In the genomic region with DNA sequence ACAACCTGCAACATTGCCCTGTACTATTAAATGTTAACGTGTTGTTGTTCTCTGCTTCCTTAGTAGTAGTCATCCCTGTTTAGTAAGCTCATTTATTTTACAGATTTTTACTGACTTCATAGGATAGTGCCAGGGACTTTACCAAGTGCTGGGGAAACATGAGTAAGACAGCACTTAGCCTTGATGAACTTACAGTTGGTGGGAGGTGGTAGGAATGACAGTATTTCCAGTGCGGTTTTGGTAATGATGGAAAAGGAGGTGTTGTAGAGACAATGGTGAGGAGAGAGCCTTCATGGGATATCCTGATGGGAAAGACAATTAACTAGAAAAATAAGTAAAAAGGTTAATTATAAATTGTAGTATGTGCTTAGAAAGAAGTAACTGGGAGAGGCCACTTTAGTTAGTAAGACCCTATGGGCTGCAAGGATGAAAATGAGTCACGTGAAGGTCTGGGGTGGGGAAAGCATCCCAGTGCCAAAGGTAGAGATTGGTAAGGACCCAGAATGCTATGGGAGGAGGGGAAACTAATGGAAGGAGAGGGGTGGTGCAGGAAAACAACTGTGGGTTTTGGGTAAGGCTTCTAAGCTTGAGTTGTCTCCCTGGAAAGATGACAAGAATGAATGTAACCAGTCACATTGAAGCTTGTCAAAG, we compare ENCODE assay signal across 8 cellular contexts. TPM values are rescaled to one million over a fixed set of nuclear protein-coding genes. Genes with fewer than 3 reads are reported as not detected.
DNase-seq lines count a peak whose midpoint lies in the region; ATAC-seq and TF ChIP-seq lines count a peak whose summit lies in the region.

No MANE protein-coding gene starts in this region.

- DNase-seq in AG10803 (ENCODE audit: low read depth) (peak; percentile 29), HCT116 (ENCODE audit: low read depth, low spot score) (no peak), mammary epithelial cell (peak; percentile 74), activated gamma-delta T cell (lab: John Stamatoyannopoulos, UW) (no peak), Ammon's horn (ENCODE audit: low spot score) (no peak), GM20000 (ENCODE audit: low spot score) (no peak)

- H3K36me3 ChIP-seq in HCT116 (ENCODE audit: control insufficient read depth in 1 of 2, insufficient read depth in 2 of 2, low read length in 2 of 2) (no peaks in the 10 kb centered on the region; a peak in 1 of 4 replicates), mammary epithelial cell (ENCODE audit: insufficient read depth, low read length) (no peaks in the 10 kb centered on the region), muscle layer of colon (ENCODE audit: insufficient read depth, low read length) (no peaks in the 10 kb centered on the region)

- H3K79me2 ChIP-seq in HCT116 (ENCODE audit: insufficient read depth, low read length) = peaks cover 65% of the 10 kb centered on the region
- peaks cover 66% of the 10 kb centered on the region for H3K79me2 ChIP-seq in mammary epithelial cell (ENCODE audit: insufficient read depth, low read length)

- in situ Hi-C loops in mammary epithelial cell (cut with MboI; ENCODE audit: low sequenced_read_pairs in 2 of 2) = no loop called here

- POLR2A ChIA-PET in HCT116 (lab: Charles Lee) = no interaction called here

- H3K4me2 ChIP-seq in HCT116 (ENCODE audit: low read length) = peak overlapping the region; percentile 94
- peak overlapping the region; percentile 89 for H3K4me2 ChIP-seq in mammary epithelial cell (ENCODE audit: insufficient read depth, low read depth, low read length)

- WGBS in mammary epithelial cell (ENCODE audit: low coverage, missing lambda C conversion rate) = 0% methylated on average over 3 of the region's 3 CpGs

- TF ChIP-seq RAD21 in HCT116 (IDR thresholded peaks at IDR 0.05; ENCODE audit: low read depth) = no peak

- dilution Hi-C loops in mammary epithelial cell (cut with HindIII; ENCODE audit: low sequenced_read_pairs) = no loop called here

- H3K4me3 ChIP-seq in AG10803 (ENCODE audit: low read length) = peak overlapping the region; percentile 94
- H3K4me3 ChIP-seq in HCT116 (replicated peaks in 1 of 2; ENCODE audit: low read depth in 1 of 2, low read length in 2 of 2) = peak overlapping the region; percentile 91 to 97
- H3K4me3 ChIP-seq in mammary epithelial cell (replicated peaks in 1 of 3; ENCODE audit: insufficient read depth in 1 of 3, low read depth in 2 of 3, low read length in 3 of 3) = peak overlapping the region; percentile 65 to 88 (median 78)
- peak overlapping the region; percentile 94 to 97 for H3K4me3 ChIP-seq in muscle layer of colon (ENCODE audit: low read depth in 1 of 2, low read length in 2 of 2)

- H3K27ac ChIP-seq in HCT116 (ENCODE audit: low read depth, low read length) = no peak overlapping the region
- peak overlapping the region; percentile 97 for H3K27ac ChIP-seq in mammary epithelial cell (ENCODE audit: insufficient read depth, low read depth, low read length)
- H3K27ac ChIP-seq in muscle layer of colon (ENCODE audit: low read depth, low read length) = no peak overlapping the region

- no peaks in the 10 kb centered on the region for H3K9me3 ChIP-seq in HCT116 (ENCODE audit: control insufficient read depth in 1 of 2, insufficient read depth in 1 of 2, low read depth in 1 of 2, low read length in 2 of 2)
- H3K9me3 ChIP-seq in mammary epithelial cell (replicated peaks; ENCODE audit: insufficient read depth, low read length) = no peaks in the 10 kb centered on the region
- H3K9me3 ChIP-seq in muscle layer of colon (ENCODE audit: low read length) = no peaks in the 10 kb centered on the region

- no peak for TF ChIP-seq POLR2A in HCT116 (IDR thresholded peaks at IDR 0.05; ENCODE audit: borderline replicate concordance, extremely low read depth, insufficient read depth, insufficient read length)

- H3K9me2 ChIP-seq in HCT116 (ENCODE audit: insufficient read depth) = no peaks in the 10 kb centered on the region

- H3K9ac ChIP-seq in HCT116 (ENCODE audit: low read length) = peak overlapping the region; percentile 94
- H3K9ac ChIP-seq in mammary epithelial cell (ENCODE audit: insufficient read depth, low read length) = peak overlapping the region; percentile 97
- peak overlapping the region; percentile 86 for H3K9ac ChIP-seq in muscle layer of colon (ENCODE audit: low read length)

- BruUV-seq in HCT116 (replicated peaks; lab: Mats Ljungman, UMichigan) = no TSS peak
- no TSS peak for BruUV-seq in mammary epithelial cell (replicated peaks; lab: Mats Ljungman, UMichigan)

- H4K20me1 ChIP-seq in HCT116 (ENCODE audit: insufficient read depth) (peaks cover 24% of the 10 kb centered on the region; the same call in 1 of the 2 replicates), mammary epithelial cell (ENCODE audit: insufficient read depth, low read length) (peaks cover 12% of the 10 kb centered on the region)

- RAD21 ChIA-PET in HCT116 (lab: Charles Lee; ENCODE audit: low non-redundant PET in 1 of 2, low total read pairs in 2 of 2, uncharacterized antibody in 2 of 2, unreplicated experiment in 2 of 2) = no interaction called here

- TF ChIP-seq CTCF in AG10803 (conservative IDR thresholded peaks at IDR 0.05; ENCODE audit: low read length) (no peak), HCT116 (IDR thresholded peaks at IDR 0.05 in 2 of 3, conservative IDR thresholded peaks at IDR 0.05 in 1 of 3; ENCODE audit: borderline replicate concordance in 1 of 3, insufficient read depth in 1 of 3, low read depth in 2 of 3, low read length in 2 of 3) (no peak), mammary epithelial cell (conservative IDR thresholded peaks at IDR 0.05 in 1 of 2, IDR thresholded peaks at IDR 0.05 in 1 of 2; ENCODE audit: extremely low read depth in 1 of 2, insufficient read depth in 1 of 2, low read depth in 1 of 2, low read length in 2 of 2) (no peak), GM20000 (IDR thresholded peaks at IDR 0.05; ENCODE audit: extremely low read depth, missing control alignments) (no peak)

- H2AFZ ChIP-seq in HCT116 (ENCODE audit: low read depth, low read length, poor library complexity, severe bottlenecking) = no peak overlapping the region
- H2AFZ ChIP-seq in mammary epithelial cell (ENCODE audit: low read depth, low read length) = no peak overlapping the region

- ATAC-seq in HCT116 (no peak), GM21447 (IDR thresholded peaks at IDR 0.05; ENCODE audit: unreplicated experiment) (no peak)

- H3K4me1 ChIP-seq in HCT116 (ENCODE audit: control insufficient read depth in 1 of 2, insufficient read depth in 2 of 2, low read length in 2 of 2) (peaks cover 6 to 13% of the 10 kb centered on the region in 2 experiments), mammary epithelial cell (ENCODE audit: insufficient read depth, low read length) (peaks cover 13% of the 10 kb centered on the region), muscle layer of colon (ENCODE audit: insufficient read depth, low read length) (peaks cover 33% of the 10 kb centered on the region)

- intact Hi-C loops in HCT116 (cut with micrococcal nuclease) = no loop called here
- intact Hi-C loops in mammary epithelial cell (cut with micrococcal nuclease) = loop anchor here (1.0 kb wide), 1 partner anchor 95 kb away; a partner anchor contains a TSS

- CTCF ChIA-PET in HCT116 (lab: Charles Lee) = interaction anchor here (1.7 kb wide), 1 partner anchor 9 kb away, joined by 4 read pairs; no protein-coding TSS in a partner anchor
- CTCF ChIA-PET in mammary epithelial cell (lab: Charles Lee; ENCODE audit: low non-redundant PET) = interaction anchor here (0.5 kb wide), 1 partner anchor 19 kb away, joined by 5 read pairs; no protein-coding TSS in a partner anchor

- H3K27me3 ChIP-seq in HCT116 (ENCODE audit: insufficient read depth, low read length) = no peaks in the 10 kb centered on the region
- H3K27me3 ChIP-seq in mammary epithelial cell (ENCODE audit: insufficient read depth, low read length) = no peaks in the 10 kb centered on the region
- no peaks in the 10 kb centered on the region for H3K27me3 ChIP-seq in muscle layer of colon (ENCODE audit: control insufficient read depth in 1 of 2, insufficient read depth in 2 of 2, low read length in 2 of 2)

TF ChIP-seq in HCT116, 20 proteins besides CTCF, POLR2A, EP300 and RAD21:
- no peak for TF ChIP-seq JUND (IDR thresholded peaks at IDR 0.05)
- TF ChIP-seq POLR2AphosphoS5 (IDR thresholded peaks at IDR 0.05; ENCODE audit: low read depth, low read length) = no peak
- TF ChIP-seq SIN3A (IDR thresholded peaks at IDR 0.05; ENCODE audit: low read depth) = no peak
- TF ChIP-seq SP1 (IDR thresholded peaks at IDR 0.05; ENCODE audit: low read depth) = no peak
- TF ChIP-seq SRF (IDR thresholded peaks at IDR 0.05; ENCODE audit: low read depth) = no peak
- no peak for TF ChIP-seq ZFX (IDR thresholded peaks at IDR 0.05)
- no peak for TF ChIP-seq ELF1 (IDR thresholded peaks at IDR 0.05; ENCODE audit: borderline replicate concordance, low read depth)
- TF ChIP-seq TCF7L2 (IDR thresholded peaks at IDR 0.05; ENCODE audit: borderline replicate concordance, extremely low read depth, insufficient read depth, insufficient read length) = no peak
- no peak for TF ChIP-seq YY1 (IDR thresholded peaks at IDR 0.05; ENCODE audit: extremely low read depth, insufficient replicate concordance, low read depth, low read length)
- TF ChIP-seq EZH2phosphoT487 (IDR thresholded peaks at IDR 0.05; ENCODE audit: borderline replicate concordance) = no peak
- TF ChIP-seq EGR1 (IDR thresholded peaks at IDR 0.05; ENCODE audit: low read depth) = no peak
- TF ChIP-seq EZH2 (IDR thresholded peaks at IDR 0.05) = no peak

RNA-seq across cellular contexts. Expression of a gene that starts 1.7 kb away (rescaled TPM):
- total RNA-seq in HCT116 (2021; ENCODE audit: unreplicated experiment) (20.5 TPM), mammary epithelial cell (10 to 100 TPM; 12.4 to 23.8 TPM)
- 7.1 and 10.0 TPM in 2 replicates for polyA plus RNA-seq in HCT116 (2012)
- polyA plus RNA-seq in mammary epithelial cell = 6.3 TPM
- 13.5 TPM for polyA minus RNA-seq in mammary epithelial cell

Comparison
In these comparisons a context has a peak if more than half of its experiments do, and no peak if none do; other contexts are left out.
1. DNase-seq: peak in AG10803 (single experiment) and mammary epithelial cell (single experiment); none in HCT116 (single experiment), activated gamma-delta T cell (single experiment), Ammon's horn (single experiment) and GM20000 (single experiment).
2. Peak in every context shown above with its lines, with median percentiles within 50 percentile points of each other: H3K4me3 ChIP-seq and H3K9ac ChIP-seq.